In genomic region chr10:84158061-84158460, GRCh38 we compare ENCODE assay signal across 1 cellular context.
A peak's percentile ranks its signal among the peaks of the same experiment; 100 is the strongest.
TF ChIP-seq lines count a peak whose summit lies in the region.

No MANE protein-coding gene starts in this region.

TF ChIP-seq in HepG2, 621 proteins besides CTCF, POLR2A, EP300 and RAD21:
- TF ChIP-seq PAF1 (CRISPR knock-in tag; IDR thresholded peaks at IDR 0.05), result 0 out of 2 replicates have a peak, but pooled peaks have one; percentile 32
- no peak for TF ChIP-seq FOXA3 (CRISPR knock-in tag; IDR thresholded peaks at IDR 0.05)
TF ChIP-seq in HepG2: peak in this region for 1.
